1 cellular context compared by ENCODE assay signal in genomic region chr2:96874099-96874831, GRCh38.
TF ChIP-seq lines count a peak whose summit lies in the region.

No MANE protein-coding gene starts in this region.

TF ChIP-seq in K562, 482 proteins besides CTCF, POLR2A, EP300 and RAD21 (continued from another document):
- TF ChIP-seq, protein P1, sequence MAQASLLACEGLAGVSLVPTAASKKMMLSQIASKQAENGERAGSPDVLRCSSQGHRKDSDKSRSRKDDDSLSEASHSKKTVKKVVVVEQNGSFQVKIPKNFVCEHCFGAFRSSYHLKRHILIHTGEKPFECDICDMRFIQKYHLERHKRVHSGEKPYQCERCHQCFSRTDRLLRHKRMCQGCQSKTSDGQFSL (CRISPR knock-in tag; IDR thresholded peaks at IDR 0.05) = 0 out of 2 replicates have a peak, but pooled peaks have one; percentile 60
- TF ChIP-seq, protein P1 (tag; IDR thresholded peaks at IDR 0.05) = no peak
- TF ChIP-seq CTBP1 (IDR thresholded peaks at IDR 0.05; ENCODE audit: borderline replicate concordance) = no peak
- TF ChIP-seq SMARCA4 (IDR thresholded peaks at IDR 0.05) = no peak
- TF ChIP-seq, protein P2, sequence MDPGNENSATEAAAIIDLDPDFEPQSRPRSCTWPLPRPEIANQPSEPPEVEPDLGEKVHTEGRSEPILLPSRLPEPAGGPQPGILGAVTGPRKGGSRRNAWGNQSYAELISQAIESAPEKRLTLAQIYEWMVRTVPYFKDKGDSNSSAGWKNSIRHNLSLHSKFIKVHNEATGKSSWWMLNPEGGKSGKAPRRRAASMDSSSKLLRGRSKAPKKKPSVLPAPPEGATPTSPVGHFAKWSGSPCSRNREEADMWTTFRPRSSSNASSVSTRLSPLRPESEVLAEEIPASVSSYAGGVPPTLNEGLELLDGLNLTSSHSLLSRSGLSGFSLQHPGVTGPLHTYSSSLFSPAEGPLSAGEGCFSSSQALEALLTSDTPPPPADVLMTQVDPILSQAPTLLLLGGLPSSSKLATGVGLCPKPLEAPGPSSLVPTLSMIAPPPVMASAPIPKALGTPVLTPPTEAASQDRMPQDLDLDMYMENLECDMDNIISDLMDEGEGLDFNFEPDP (CRISPR knock-in tag; IDR thresholded peaks at IDR 0.05) = no peak
- no peak for TF ChIP-seq RBM39 (optimal IDR thresholded peaks at IDR 0.05; ENCODE audit: low read depth, low read length)
- TF ChIP-seq SRF (CRISPR knock-in tag; IDR thresholded peaks at IDR 0.05) = 0 out of 4 replicates have a peak, but pooled peaks of 1 of the 2 experiments have one; percentile 14
- no peak for TF ChIP-seq CBFA2T3 (IDR thresholded peaks at IDR 0.05)
- TF ChIP-seq SREBF1 (IDR thresholded peaks at IDR 0.05; ENCODE audit: borderline replicate concordance, low read depth, low read length) = no peak
- TF ChIP-seq ESRRA (IDR thresholded peaks at IDR 0.05; ENCODE audit: borderline replicate concordance, low read depth) = peak; percentile 55; the same call in 1 of the 2 replicates
- 0 out of 2 replicates have a peak, but pooled peaks have one; percentile 21 for TF ChIP-seq NR2C2 (CRISPR knock-in tag; IDR thresholded peaks at IDR 0.05)
- TF ChIP-seq NR2C2 (tag; IDR thresholded peaks at IDR 0.05) = no peak
- no peak for TF ChIP-seq DIDO1 (tag; IDR thresholded peaks at IDR 0.05; ENCODE audit: low read depth)
- no peak for TF ChIP-seq ZNF384 (IDR thresholded peaks at IDR 0.05; ENCODE audit: low read depth, low read length)
- TF ChIP-seq NCOA6 (IDR thresholded peaks at IDR 0.05) = no peak
- TF ChIP-seq KHSRP (IDR thresholded peaks at IDR 0.05) = no peak
- no peak for TF ChIP-seq BHLHE40 (IDR thresholded peaks at IDR 0.05; ENCODE audit: low read length)
- TF ChIP-seq ZNF584 (CRISPR knock-in tag; IDR thresholded peaks at IDR 0.05; ENCODE audit: low read depth) = no peak
- no peak for TF ChIP-seq HCFC1 (IDR thresholded peaks at IDR 0.05; ENCODE audit: low read depth, low read length)
- TF ChIP-seq CCNT2 (IDR thresholded peaks at IDR 0.05; ENCODE audit: borderline replicate concordance, extremely low read depth, insufficient read length, low read depth, low read length) = peak; percentile 39
- TF ChIP-seq, protein P3, sequence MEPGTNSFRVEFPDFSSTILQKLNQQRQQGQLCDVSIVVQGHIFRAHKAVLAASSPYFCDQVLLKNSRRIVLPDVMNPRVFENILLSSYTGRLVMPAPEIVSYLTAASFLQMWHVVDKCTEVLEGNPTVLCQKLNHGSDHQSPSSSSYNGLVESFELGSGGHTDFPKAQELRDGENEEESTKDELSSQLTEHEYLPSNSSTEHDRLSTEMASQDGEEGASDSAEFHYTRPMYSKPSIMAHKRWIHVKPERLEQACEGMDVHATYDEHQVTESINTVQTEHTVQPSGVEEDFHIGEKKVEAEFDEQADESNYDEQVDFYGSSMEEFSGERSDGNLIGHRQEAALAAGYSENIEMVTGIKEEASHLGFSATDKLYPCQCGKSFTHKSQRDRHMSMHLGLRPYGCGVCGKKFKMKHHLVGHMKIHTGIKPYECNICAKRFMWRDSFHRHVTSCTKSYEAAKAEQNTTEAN (CRISPR knock-in tag; IDR thresholded peaks at IDR 0.05) = no peak
- no peak for TF ChIP-seq HNRNPUL1 (IDR thresholded peaks at IDR 0.05; ENCODE audit: low read length)
- no peak for TF ChIP-seq SRSF9 (IDR thresholded peaks at IDR 0.05; ENCODE audit: borderline replicate concordance, low read depth, low read length)
- no peak for TF ChIP-seq XRCC3 (IDR thresholded peaks at IDR 0.05)
- TF ChIP-seq HSF4 (CRISPR knock-in tag; IDR thresholded peaks at IDR 0.05; ENCODE audit: borderline replicate concordance) = no peak
- TF ChIP-seq JUNB (CRISPR knock-in tag; conservative IDR thresholded peaks at IDR 0.05) = no peak
- TF ChIP-seq SAFB (IDR thresholded peaks at IDR 0.05; ENCODE audit: borderline replicate concordance, low read depth, low read length) = no peak
- no peak for TF ChIP-seq TAF15 (IDR thresholded peaks at IDR 0.05; ENCODE audit: low read depth, low read length)
- TF ChIP-seq AFF1 (IDR thresholded peaks at IDR 0.05; ENCODE audit: low read depth in 1 of 2, partially characterized antibody in 2 of 2) = no peak
- no peak for TF ChIP-seq RBM22 (IDR thresholded peaks at IDR 0.05; ENCODE audit: low read depth, low read length, poor library complexity, severe bottlenecking)
- no peak for TF ChIP-seq C11orf30 (IDR thresholded peaks at IDR 0.05; ENCODE audit: low read depth)
- no peak for TF ChIP-seq EWSR1 (IDR thresholded peaks at IDR 0.05; ENCODE audit: borderline replicate concordance, low read depth, partially characterized antibody)
- TF ChIP-seq IRF1 (CRISPR knock-in tag; IDR thresholded peaks at IDR 0.05; ENCODE audit: borderline replicate concordance) = no peak
- no peak for TF ChIP-seq ZNF717 (CRISPR knock-in tag; IDR thresholded peaks at IDR 0.05)
